Comparison of ENCODE assay signal across 13 cellular contexts in genomic region chr13:26538363-26539317, GRCh38. TPM values are rescaled to one million over a fixed set of nuclear protein-coding genes. Genes with fewer than 3 reads are reported as not detected.
DNase-seq lines count a peak whose midpoint lies in the region; ATAC-seq and TF ChIP-seq lines count a peak whose summit lies in the region.
"Had no signal": no experiment of that assay in that cellular context is flagged by ENCODE, and none has a peak within 500 bp of the region (broad histone marks: within the 10 kb centered on the region; RNA-seq: fewer than 3 reads in every experiment).

No MANE protein-coding gene starts in this region.

- H3K9me3 ChIP-seq in MG63 (no peaks in the 10 kb centered on the region), PC-3 (ENCODE audit: low read length) (no peaks in the 10 kb centered on the region)
- H3K9me3 ChIP-seq: HAP-1, testis had no signal

- H2AFZ ChIP-seq in ACC112 (ENCODE audit: low read length, unreplicated experiment): no peak overlapping the region
- no peak overlapping the region for H2AFZ ChIP-seq in PC-3 (ENCODE audit: low read length)

- H3K4me1 ChIP-seq in ACC112 (ENCODE audit: control insufficient read depth, insufficient read depth, low read length, unreplicated experiment) (peaks cover 20% of the 10 kb centered on the region), PC-3 (ENCODE audit: insufficient read depth, low read length) (no peaks in the 10 kb centered on the region)
- H3K4me1 ChIP-seq: HAP-1, testis had no signal

- BruUV-seq in PC-3 (replicated peaks; lab: Mats Ljungman, UMichigan): no TSS peak

- ATAC-seq in PC-3 (peak; percentile 48; the same call in 1 of the 2 replicates), left ventricle myocardium superior (peak; percentile 86), HG02588 (IDR thresholded peaks at IDR 0.05; ENCODE audit: unreplicated experiment) (no peak)

- POLR2A ChIA-PET in PC-3 (lab: Charles Lee; ENCODE audit: unreplicated experiment): no interaction called here

- H3K36me3 ChIP-seq in ACC112 (ENCODE audit: insufficient read depth, low read length) (no peaks in the 10 kb centered on the region), MG63 (no peaks in the 10 kb centered on the region), PC-3 (ENCODE audit: low read depth, low read length) (no peaks in the 10 kb centered on the region)
- H3K36me3 ChIP-seq: HAP-1 had no signal

- no peak for TF ChIP-seq CTCF in PC-3 (conservative IDR thresholded peaks at IDR 0.05; ENCODE audit: low read depth, low read length)

- peak overlapping the region; percentile 37 for H3K4me3 ChIP-seq in ACC112 (ENCODE audit: low read depth, low read length)
- H3K4me3 ChIP-seq in MG63: no peak overlapping the region
- H3K4me3 ChIP-seq in PC-3 (ENCODE audit: low read length): no peak overlapping the region
- H3K4me3 ChIP-seq: HAP-1, testis had no signal

- H3K9ac ChIP-seq in PC-3 (ENCODE audit: low read length): no peak overlapping the region

- peak; percentile 13 for DNase-seq in MG63
- peak; percentile 24 for DNase-seq in PC-3
- DNase-seq in left ventricle myocardium superior: no peak
- no peak for DNase-seq in activated CD4-positive, CD25-positive, alpha-beta regulatory T cell (lab: John Stamatoyannopoulos, UW)
- DNase-seq in KBM-7: no peak
- DNase-seq in posterior cingulate gyrus: no peak
- DNase-seq: activated gamma-delta T cell; effector CD4-positive, alpha-beta T cell; occipital lobe; testis had no signal

- no peaks in the 10 kb centered on the region for H3F3A ChIP-seq in PC-3 (ENCODE audit: low read length, unreplicated experiment)

- H3K4me2 ChIP-seq in PC-3 (ENCODE audit: low read length): no peak overlapping the region

- CTCF ChIA-PET in PC-3 (lab: Charles Lee): interaction anchor here (1.3 kb wide), 1 partner anchor 160 kb away, joined by 4 read pairs; no protein-coding TSS in a partner anchor

- in situ Hi-C loops in KBM-7 (cut with MboI; ENCODE audit: low pct_unique_long_range_greater_than_20kb, low sequenced_read_pairs): no loop called here

- H4K20me1 ChIP-seq in PC-3 (ENCODE audit: low read length): no peaks in the 10 kb centered on the region

- H3K27ac ChIP-seq in ACC112 (ENCODE audit: low read depth, low read length): no peak overlapping the region
- no peak overlapping the region for H3K27ac ChIP-seq in PC-3 (ENCODE audit: low read length)
- H3K27ac ChIP-seq: testis had no signal

- no peaks in the 10 kb centered on the region for H3K9me2 ChIP-seq in PC-3 (replicated peaks; ENCODE audit: low read length)

- no peaks in the 10 kb centered on the region for H3K27me3 ChIP-seq in ACC112 (ENCODE audit: insufficient read depth, low read length)
- H3K27me3 ChIP-seq in MG63: no peaks in the 10 kb centered on the region
- H3K27me3 ChIP-seq in PC-3 (ENCODE audit: low read length): peaks cover 15% of the 10 kb centered on the region
- H3K27me3 ChIP-seq: testis had no signal

- H3K79me2 ChIP-seq in ACC112 (ENCODE audit: control insufficient read depth, insufficient read depth, low read length, unreplicated experiment) (no peaks in the 10 kb centered on the region), PC-3 (ENCODE audit: low read length) (no peaks in the 10 kb centered on the region)

- intact Hi-C loops in PC-3 (cut with micrococcal nuclease): no loop called here
- intact Hi-C loops in left ventricle myocardium superior (cut with micrococcal nuclease): no loop called here
- intact Hi-C loops in posterior cingulate gyrus (cut with DNase I): no loop called here

RNA-seq across cellular contexts. Expression of gene WASF3, which starts 18.8 kb away (rescaled TPM):
- 6.0 and 11.4 TPM in 2 replicates for total RNA-seq in MG63 (2014; rRNA removed; shearing (Covaris generic); ENCODE audit: low replicate concordance)
- total RNA-seq in PC-3 (2014; rRNA removed): 2.0 and 2.6 TPM in 2 replicates
- 11.5 TPM for total RNA-seq in left ventricle myocardium superior

Comparison
In these comparisons a context has a peak if more than half of its experiments do, and no peak if none do; other contexts are left out.
1. DNase-seq: peak in MG63 (single experiment) and PC-3 (single experiment); none in left ventricle myocardium superior (single experiment), activated CD4-positive, CD25-positive, alpha-beta regulatory T cell (0 of 4), KBM-7 (single experiment) and posterior cingulate gyrus (0 of 10).